9 cellular contexts compared by ENCODE assay signal in the genomic region with DNA sequence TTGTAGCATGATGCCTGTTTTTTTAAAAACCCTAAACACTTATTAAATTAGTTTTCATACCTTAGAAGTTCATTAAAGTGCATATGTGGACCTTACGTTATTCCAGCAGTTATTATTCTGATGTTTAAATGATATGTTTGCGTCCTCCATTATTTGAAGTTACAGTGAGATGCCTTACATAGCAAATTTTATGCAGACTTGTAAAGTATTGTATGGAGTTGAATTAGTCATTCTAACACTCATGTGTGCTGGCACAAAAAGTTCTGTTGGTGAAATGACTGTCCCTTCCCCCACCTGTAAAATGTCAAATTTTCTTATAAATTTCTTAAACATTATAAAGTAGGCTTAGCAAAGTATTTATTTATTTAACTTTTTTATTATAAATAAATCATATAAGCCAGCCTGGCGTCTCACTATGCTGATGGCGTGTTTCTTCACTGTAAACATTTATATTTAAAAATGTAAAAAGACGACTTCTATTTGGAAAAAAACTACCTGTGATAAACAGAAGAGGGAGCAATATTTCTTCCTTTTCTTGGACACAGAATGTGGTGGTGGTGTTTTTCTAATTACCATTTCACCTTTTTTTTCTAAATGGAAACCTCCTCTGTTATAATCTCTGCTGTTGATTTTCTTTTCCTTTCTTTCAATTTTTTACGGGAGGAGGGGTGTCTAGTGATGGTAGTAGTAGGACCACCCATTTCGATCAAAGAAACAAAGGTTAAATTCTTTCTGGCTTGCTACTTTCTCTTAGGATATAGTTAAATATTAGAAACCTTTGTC.
DNase-seq lines count a peak whose midpoint lies in the region; ATAC-seq and TF ChIP-seq lines count a peak whose summit lies in the region.
"Had no signal": no experiment of that assay in that cellular context is flagged by ENCODE, and none has a peak within 500 bp of the region (broad histone marks: within the 10 kb centered on the region; RNA-seq: fewer than 3 reads in every experiment).

No MANE protein-coding gene starts in this region.

- 95% methylated on average over 2 of the region's 7 CpGs for WGBS in mesenchymal stem cell

- no peak overlapping the region for H3K14ac ChIP-seq in mesenchymal stem cell (ENCODE audit: low read length in 2 of 2)

- H2BK12ac ChIP-seq in mesenchymal stem cell (ENCODE audit: low read length in 2 of 2), result no peak overlapping the region

- H3K4me2 ChIP-seq in BLaER1 treated with 17β-estradiol and CSF1 and Interleukin-3, amounts not matched to agents 10 nM and 100 nM, result peak overlapping the region in 6 of 11 experiments; percentile 61 to 82 (median 74); a peak in 11 of 22 replicates
- no peak overlapping the region for H3K4me2 ChIP-seq in mesenchymal stem cell (ENCODE audit: low read length, poor library complexity, severe bottlenecking)

- H3K27me3 ChIP-seq in BLaER1 treated with 17β-estradiol and CSF1 and Interleukin-3, amounts not matched to agents 10 nM and 100 nM, result no peaks in the 10 kb centered on the region
- H3K27me3 ChIP-seq in mesenchymal stem cell (ENCODE audit: control insufficient read depth in 1 of 2, insufficient read depth in 1 of 2, low read length in 2 of 2), result no peaks in the 10 kb centered on the region

- no peaks in the 10 kb centered on the region; a peak in 1 of 22 replicates for H3K9me3 ChIP-seq in BLaER1 treated with 17β-estradiol and CSF1 and Interleukin-3, amounts not matched to agents 10 nM and 100 nM (replicated peaks in 1 of 11)
- H3K9me3 ChIP-seq in mesenchymal stem cell (ENCODE audit: control insufficient read depth, low read length) (no peaks in the 10 kb centered on the region), mucosa of descending colon (no peaks in the 10 kb centered on the region)

- peaks cover 6 to 26% (median 15%) of the 10 kb centered on the region in 10 experiments for H3K4me1 ChIP-seq in BLaER1 treated with 17β-estradiol and CSF1 and Interleukin-3, amounts not matched to agents 10 nM and 100 nM
- H3K4me1 ChIP-seq in mesenchymal stem cell (ENCODE audit: control insufficient read depth, insufficient read depth, low read depth, low read length) (peaks cover 3% of the 10 kb centered on the region), mucosa of descending colon (ENCODE audit: low read depth) (no peaks in the 10 kb centered on the region)

- no peak overlapping the region for H2AK5ac ChIP-seq in mesenchymal stem cell (ENCODE audit: low read length, severe bottlenecking)

- H3K18ac ChIP-seq in mesenchymal stem cell (ENCODE audit: low read depth in 1 of 2, low read length in 2 of 2), result no peak overlapping the region

- no peak for TF ChIP-seq CTCF in mucosa of descending colon (IDR thresholded peaks at IDR 0.05)

- H3K36me3 ChIP-seq in BLaER1 treated with 17β-estradiol and CSF1 and Interleukin-3, amounts not matched to agents 10 nM and 100 nM, result no peaks in the 10 kb centered on the region
- H3K36me3 ChIP-seq in mesenchymal stem cell (ENCODE audit: control insufficient read depth in 1 of 2, insufficient read depth in 2 of 2, low read depth in 1 of 2, low read length in 2 of 2) (no peaks in the 10 kb centered on the region), mucosa of descending colon (ENCODE audit: low read depth) (no peaks in the 10 kb centered on the region)

- H2BK5ac ChIP-seq in mesenchymal stem cell (ENCODE audit: low read depth, low read length, poor library complexity, severe bottlenecking), result no peak overlapping the region

- no peak overlapping the region for H2AFZ ChIP-seq in mesenchymal stem cell (ENCODE audit: low read depth, low read length)

- no peak for TF ChIP-seq EP300 in Ishikawa (IDR thresholded peaks at IDR 0.05; ENCODE audit: borderline replicate concordance)

- DNase-seq in astrocyte of the hippocampus (ENCODE audit: low read depth, low spot score) (peak; percentile 60), mesenchymal stem cell (peak; percentile 47), DMS114 treated with DMSO at 0.1 percent for 48 hours (lab: John Stamatoyannopoulos, UW; ENCODE audit: unreplicated experiment) (no peak), mucosa of descending colon (no peak), islet precursor cell (no peak)

- no peak overlapping the region for H3K4ac ChIP-seq in mesenchymal stem cell (ENCODE audit: low read depth in 1 of 2, low read length in 2 of 2)

- no peak overlapping the region for H3K23ac ChIP-seq in mesenchymal stem cell (ENCODE audit: low read length in 2 of 2)

- H4K91ac ChIP-seq in mesenchymal stem cell (ENCODE audit: low read length), result no peak overlapping the region

- no peak for ATAC-seq in GM18511 (IDR thresholded peaks at IDR 0.05; ENCODE audit: unreplicated experiment)
- ATAC-seq in mucosa of descending colon, result no peak

- no peaks in the 10 kb centered on the region for H4K20me1 ChIP-seq in BLaER1 treated with 17β-estradiol and CSF1 and Interleukin-3, amounts not matched to agents 10 nM and 100 nM

- no peak overlapping the region for H2BK120ac ChIP-seq in mesenchymal stem cell (ENCODE audit: low read depth, low read length)

- H3K9ac ChIP-seq in BLaER1 treated with 17β-estradiol and CSF1 and Interleukin-3, amounts not matched to agents 10 nM and 100 nM, result no peak overlapping the region
- H3K9ac ChIP-seq in mesenchymal stem cell (ENCODE audit: low read length), result peak overlapping the region; percentile 48

- intact Hi-C loops in mucosa of descending colon (cut with DNase I, micrococcal nuclease), result no loop called here

- no peak overlapping the region for H3K4me3 ChIP-seq in BLaER1 treated with 17β-estradiol and CSF1 and Interleukin-3, amounts not matched to agents 10 nM and 100 nM
- H3K4me3 ChIP-seq in mesenchymal stem cell (ENCODE audit: insufficient read depth in 1 of 2, low read depth in 1 of 2, low read length in 2 of 2) (no peak overlapping the region), mucosa of descending colon (no peak overlapping the region)
- H3K4me3 ChIP-seq: lung had no signal

- peak; percentile 37 for TF ChIP-seq RAD21 in Ishikawa (IDR thresholded peaks at IDR 0.05; ENCODE audit: low read depth)

- H2BK15ac ChIP-seq in mesenchymal stem cell (ENCODE audit: low read depth, poor library complexity, severe bottlenecking), result no peak overlapping the region

- H3K79me1 ChIP-seq in mesenchymal stem cell (replicated peaks; ENCODE audit: low read length, poor library complexity, severe bottlenecking), result no peaks in the 10 kb centered on the region

- no peak overlapping the region for H3K27ac ChIP-seq in BLaER1 treated with 17β-estradiol and CSF1 and Interleukin-3, amounts not matched to agents 10 nM and 100 nM
- H3K27ac ChIP-seq in mesenchymal stem cell (ENCODE audit: low read length, poor library complexity, severe bottlenecking), result peak overlapping the region; percentile 5

- H4K8ac ChIP-seq in mesenchymal stem cell (ENCODE audit: low read length), result no peak overlapping the region

TF ChIP-seq in Ishikawa, 13 proteins besides CTCF, POLR2A, EP300 and RAD21:
- TF ChIP-seq MAX (IDR thresholded peaks at IDR 0.05) (no peak), TAF1 (IDR thresholded peaks at IDR 0.05; ENCODE audit: low read depth) (no peak), ZBTB7A (IDR thresholded peaks at IDR 0.05; ENCODE audit: low read depth) (no peak), EGR1 (IDR thresholded peaks at IDR 0.05) (no peak), FOXM1 (IDR thresholded peaks at IDR 0.05; ENCODE audit: borderline replicate concordance, low read depth) (no peak), CEBPB (IDR thresholded peaks at IDR 0.05) (no peak), NFIC (IDR thresholded peaks at IDR 0.05) (no peak), REST (IDR thresholded peaks at IDR 0.05; ENCODE audit: low read depth) (no peak), TCF12 (IDR thresholded peaks at IDR 0.05; ENCODE audit: low read depth) (no peak), CREB1 (IDR thresholded peaks at IDR 0.05; ENCODE audit: low read depth) (no peak), TEAD4 (IDR thresholded peaks at IDR 0.05) (no peak), YY1 (IDR thresholded peaks at IDR 0.05; ENCODE audit: low read depth) (no peak)
- TF ChIP-seq, protein P1, sequence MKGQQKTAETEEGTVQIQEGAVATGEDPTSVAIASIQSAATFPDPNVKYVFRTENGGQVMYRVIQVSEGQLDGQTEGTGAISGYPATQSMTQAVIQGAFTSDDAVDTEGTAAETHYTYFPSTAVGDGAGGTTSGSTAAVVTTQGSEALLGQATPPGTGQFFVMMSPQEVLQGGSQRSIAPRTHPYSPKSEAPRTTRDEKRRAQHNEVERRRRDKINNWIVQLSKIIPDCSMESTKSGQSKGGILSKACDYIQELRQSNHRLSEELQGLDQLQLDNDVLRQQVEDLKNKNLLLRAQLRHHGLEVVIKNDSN (IDR thresholded peaks at IDR 0.05), result no peak

Comparison
In these comparisons a context has a peak if more than half of its experiments do, and no peak if none do; other contexts are left out.
1. DNase-seq: peak in astrocyte of the hippocampus (single experiment) and mesenchymal stem cell (single experiment); none in DMS114 treated with DMSO at 0.1 percent for 48 hours (single experiment), mucosa of descending colon (0 of 3) and islet precursor cell (single experiment).